24 cellular contexts compared by ENCODE assay signal in genomic region chr7:1895664-1896515, GRCh38.
A peak's percentile ranks its signal among the peaks of the same experiment; 100 is the strongest.
DNase-seq lines count a peak whose midpoint lies in the region; ATAC-seq and TF ChIP-seq lines count a peak whose summit lies in the region.
"Had no signal": no experiment of that assay in that cellular context is flagged by ENCODE, and none has a peak within 500 bp of the region (broad histone marks: within the 10 kb centered on the region; RNA-seq: fewer than 3 reads in every experiment).

No MANE protein-coding gene starts in this region.

- no peak overlapping the region for H3K27ac ChIP-seq in right cardiac atrium (ENCODE audit: low read length)
- H3K27ac ChIP-seq: colonic mucosa, GM23248 had no signal

- no peaks in the 10 kb centered on the region for H3K27me3 ChIP-seq in right cardiac atrium (ENCODE audit: control insufficient read depth, insufficient read depth)
- H3K27me3 ChIP-seq: breast epithelium, colonic mucosa had no signal

- no peak for DNase-seq in activated naive CD4-positive, alpha-beta T cell treated with anti-CD3 and anti-CD28 coated beads, Interleukin-2, amount 10 ng/mL, durations not matched to agents 7 days and 5 days
- DNase-seq in activated naive CD4-positive, alpha-beta T cell treated with anti-CD3 and anti-CD28 coated beads, Interleukin-2, amount 50 U/mL, for 72 hours (ENCODE audit: low spot score in 2 of 2), result no peak
- DNase-seq in WTC11 (ENCODE audit: low spot score), result no peak
- DNase-seq in right cardiac atrium, result peak; percentile 48 to 89 (median 85)
- DNase-seq in stimulated activated naive B cell treated with anti-CD40 and anti-IgM and Interleukin-4, amounts not matched to agents 10 μg/mL and 1 μg/mL and 100 μg/mL, for 72 hours, result no peak
- no peak for DNase-seq in NCI-H2107 (lab: John Stamatoyannopoulos, UW)
- no peak for DNase-seq in MV-4-11 (lab: John Stamatoyannopoulos, UW)
- no peak for DNase-seq in GM10248 (ENCODE audit: extremely low spot score)
- DNase-seq: activated CD4-positive, CD25-positive, alpha-beta regulatory T cell treated with anti-CD3 and anti-CD28 coated beads, Interleukin-2, amount 50 U/mL, for 72 hours; activated CD8-positive, alpha-beta T cell treated with anti-CD3 and anti-CD28 coated beads, Interleukin-2, amount 10 ng/mL, durations not matched to agents 7 days and 5 days; AML-193; amniotic stem cell; colonic mucosa; DMS79 treated with DMSO at 0.1 percent for 48 hours; effector memory CD4-positive, alpha-beta T cell; foreskin melanocyte; GM23248; Karpas-422; NCI-H187 treated with DMSO at 0.1 percent for 48 hours; NCI-H748 treated with DMSO at 0.1 percent for 48 hours; SW 1271 had no signal

- H3K36me3 Mint-ChIP-seq in activated naive CD4-positive, alpha-beta T cell treated with anti-CD3 and anti-CD28 coated beads, Interleukin-2, amount 10 ng/mL, durations not matched to agents 7 days and 5 days, result peaks cover 18% of the 10 kb centered on the region
- H3K36me3 Mint-ChIP-seq in activated naive CD4-positive, alpha-beta T cell treated with anti-CD3 and anti-CD28 coated beads, Interleukin-2, amount 50 U/mL, for 72 hours, result no peaks in the 10 kb centered on the region
- no peaks in the 10 kb centered on the region for H3K36me3 Mint-ChIP-seq in WTC11
- peaks cover 23 to 37% of the 10 kb centered on the region in 2 donors for H3K36me3 Mint-ChIP-seq in stimulated activated naive B cell treated with anti-CD40 and anti-IgM and Interleukin-4, amounts not matched to agents 10 μg/mL and 1 μg/mL and 100 μg/mL, for 72 hours

- H3K4me1 Mint-ChIP-seq in activated naive CD4-positive, alpha-beta T cell treated with anti-CD3 and anti-CD28 coated beads, Interleukin-2, amount 10 ng/mL, durations not matched to agents 7 days and 5 days, result peaks cover 9% of the 10 kb centered on the region
- no peaks in the 10 kb centered on the region for H3K4me1 Mint-ChIP-seq in WTC11
- peaks cover 0 to 11% of the 10 kb centered on the region in 2 donors for H3K4me1 Mint-ChIP-seq in stimulated activated naive B cell treated with anti-CD40 and anti-IgM and Interleukin-4, amounts not matched to agents 10 μg/mL and 1 μg/mL and 100 μg/mL, for 72 hours

- no peaks in the 10 kb centered on the region for H3K9me3 Mint-ChIP-seq in activated naive CD4-positive, alpha-beta T cell treated with anti-CD3 and anti-CD28 coated beads, Interleukin-2, amount 10 ng/mL, durations not matched to agents 7 days and 5 days
- no peaks in the 10 kb centered on the region for H3K9me3 Mint-ChIP-seq in activated naive CD4-positive, alpha-beta T cell treated with anti-CD3 and anti-CD28 coated beads, Interleukin-2, amount 50 U/mL, for 72 hours
- no peaks in the 10 kb centered on the region for H3K9me3 Mint-ChIP-seq in WTC11
- no peaks in the 10 kb centered on the region for H3K9me3 Mint-ChIP-seq in stimulated activated naive B cell treated with anti-CD40 and anti-IgM and Interleukin-4, amounts not matched to agents 10 μg/mL and 1 μg/mL and 100 μg/mL, for 72 hours

- H3K4me3 ChIP-seq in right cardiac atrium (ENCODE audit: low read length), result no peak overlapping the region
- H3K4me3 ChIP-seq: breast epithelium, colonic mucosa, GM23248, lung had no signal

- CTCF ChIA-PET in activated naive CD4-positive, alpha-beta T cell treated with anti-CD3 and anti-CD28 coated beads, Interleukin-2, amount 10 ng/mL, durations not matched to agents 7 days and 5 days (lab: Charles Lee), result no interaction called here
- CTCF ChIA-PET in WTC11 (lab: Charles Lee), result interaction anchor here (1.0 to 2.5 kb wide), 2 partner anchors 12 to 145 kb away, joined by 3 to 13 read pairs; no protein-coding TSS in a partner anchor
- CTCF ChIA-PET in GM10248 (lab: Yijun Ruan, JAX), result interaction anchor here (1.1 to 1.7 kb wide), 3 partner anchors 13 to 32 kb away, joined by 3 to 4 read pairs (median 4); no protein-coding TSS in a partner anchor

- intact Hi-C loops in right cardiac atrium (cut with DNase I), result loop anchor here in 1 of 4 donors (10.0 kb wide), 1 partner anchor 231 kb away; no protein-coding TSS in a partner anchor

- peaks cover 5% of the 10 kb centered on the region for H3K4me1 ChIP-seq in right cardiac atrium (ENCODE audit: control insufficient read depth, insufficient read depth, low read length)
- H3K4me1 ChIP-seq: breast epithelium, colonic mucosa had no signal

- TF ChIP-seq CTCF in WTC11 (IDR thresholded peaks at IDR 0.05) (no peak), GM10248 (IDR thresholded peaks at IDR 0.05; ENCODE audit: control extremely low read depth, extremely low read depth, low read depth, missing control alignments) (no peak)

- WGBS in right cardiac atrium, result 76% methylated on average over 30 of the region's 30 CpGs

- H3K9me3 ChIP-seq in right cardiac atrium (ENCODE audit: control insufficient read depth, low read length), result no peaks in the 10 kb centered on the region
- H3K9me3 ChIP-seq: breast epithelium, colonic mucosa had no signal

- H3K27ac Mint-ChIP-seq in activated naive CD4-positive, alpha-beta T cell treated with anti-CD3 and anti-CD28 coated beads, Interleukin-2, amount 10 ng/mL, durations not matched to agents 7 days and 5 days, result peak overlapping the region; percentile 49
- H3K27ac Mint-ChIP-seq in activated naive CD4-positive, alpha-beta T cell treated with anti-CD3 and anti-CD28 coated beads, Interleukin-2, amount 50 U/mL, for 72 hours, result peak overlapping the region in 1 of 2 donors; percentile 77
- peak overlapping the region; percentile 56 for H3K27ac Mint-ChIP-seq in WTC11
- peak overlapping the region; percentile 70 for H3K27ac Mint-ChIP-seq in stimulated activated naive B cell treated with anti-CD40 and anti-IgM and Interleukin-4, amounts not matched to agents 10 μg/mL and 1 μg/mL and 100 μg/mL, for 72 hours
- H3K27ac Mint-ChIP-seq: activated CD8-positive, alpha-beta T cell treated with anti-CD3 and anti-CD28 coated beads, Interleukin-2, amount 10 ng/mL, durations not matched to agents 7 days and 5 days had no signal

- no peak overlapping the region for H3K4me3 Mint-ChIP-seq in activated naive CD4-positive, alpha-beta T cell treated with anti-CD3 and anti-CD28 coated beads, Interleukin-2, amount 10 ng/mL, durations not matched to agents 7 days and 5 days
- no peak overlapping the region for H3K4me3 Mint-ChIP-seq in WTC11
- no peak overlapping the region for H3K4me3 Mint-ChIP-seq in stimulated activated naive B cell treated with anti-CD40 and anti-IgM and Interleukin-4, amounts not matched to agents 10 μg/mL and 1 μg/mL and 100 μg/mL, for 72 hours
- H3K4me3 Mint-ChIP-seq: activated CD8-positive, alpha-beta T cell treated with anti-CD3 and anti-CD28 coated beads, Interleukin-2, amount 10 ng/mL, durations not matched to agents 7 days and 5 days had no signal

- no peak for ATAC-seq in activated naive CD4-positive, alpha-beta T cell treated with anti-CD3 and anti-CD28 coated beads, Interleukin-2, amount 50 U/mL, for 72 hours
- no peak for ATAC-seq in WTC11
- peak; percentile 25 to 44 for ATAC-seq in right cardiac atrium
- no peak for ATAC-seq in stimulated activated naive B cell treated with anti-CD40 and anti-IgM and Interleukin-4, amounts not matched to agents 10 μg/mL and 1 μg/mL and 100 μg/mL, for 72 hours (replicated peaks)
- ATAC-seq: activated CD8-positive, alpha-beta T cell treated with anti-CD3 and anti-CD28 coated beads, Interleukin-2, amount 10 ng/mL, durations not matched to agents 7 days and 5 days; esophagus mucosa had no signal

- H3K27me3 Mint-ChIP-seq in activated naive CD4-positive, alpha-beta T cell treated with anti-CD3 and anti-CD28 coated beads, Interleukin-2, amount 10 ng/mL, durations not matched to agents 7 days and 5 days, result no peaks in the 10 kb centered on the region
- no peaks in the 10 kb centered on the region for H3K27me3 Mint-ChIP-seq in WTC11 (ENCODE audit: low read depth)
- H3K27me3 Mint-ChIP-seq in stimulated activated naive B cell treated with anti-CD40 and anti-IgM and Interleukin-4, amounts not matched to agents 10 μg/mL and 1 μg/mL and 100 μg/mL, for 72 hours, result no peaks in the 10 kb centered on the region

- POLR2A ChIA-PET in WTC11 (lab: Charles Lee) (no interaction called here), GM10248 (lab: Yijun Ruan, JAX) (no interaction called here)

TF ChIP-seq in WTC11, 78 proteins besides CTCF, POLR2A, EP300 and RAD21:
- TF ChIP-seq ZMAT4 (CRISPR knock-in tag; IDR thresholded peaks at IDR 0.05), result no peak
- no peak for TF ChIP-seq ZNF671 (CRISPR knock-in tag; IDR thresholded peaks at IDR 0.05)

Comparison
In these comparisons a context has a peak if more than half of its experiments do, and no peak if none do; other contexts are left out.
1. DNase-seq: peak in right cardiac atrium (3 of 3); none in activated naive CD4-positive, alpha-beta T cell treated with anti-CD3 and anti-CD28 coated beads, Interleukin-2, amount 10 ng/mL, durations not matched to agents 7 days and 5 days (single experiment), activated naive CD4-positive, alpha-beta T cell treated with anti-CD3 and anti-CD28 coated beads, Interleukin-2, amount 50 U/mL, for 72 hours (0 of 2), WTC11 (single experiment), stimulated activated naive B cell treated with anti-CD40 and anti-IgM and Interleukin-4, amounts not matched to agents 10 μg/mL and 1 μg/mL and 100 μg/mL, for 72 hours (single experiment), NCI-H2107 (single experiment), MV-4-11 (single experiment) and GM10248 (single experiment).
2. ATAC-seq: peak in right cardiac atrium (2 of 2); none in activated naive CD4-positive, alpha-beta T cell treated with anti-CD3 and anti-CD28 coated beads, Interleukin-2, amount 50 U/mL, for 72 hours (0 of 2), WTC11 (single experiment) and stimulated activated naive B cell treated with anti-CD40 and anti-IgM and Interleukin-4, amounts not matched to agents 10 μg/mL and 1 μg/mL and 100 μg/mL, for 72 hours (0 of 2).